Comparison of ENCODE assay signal across 8 cellular contexts in the genomic region with DNA sequence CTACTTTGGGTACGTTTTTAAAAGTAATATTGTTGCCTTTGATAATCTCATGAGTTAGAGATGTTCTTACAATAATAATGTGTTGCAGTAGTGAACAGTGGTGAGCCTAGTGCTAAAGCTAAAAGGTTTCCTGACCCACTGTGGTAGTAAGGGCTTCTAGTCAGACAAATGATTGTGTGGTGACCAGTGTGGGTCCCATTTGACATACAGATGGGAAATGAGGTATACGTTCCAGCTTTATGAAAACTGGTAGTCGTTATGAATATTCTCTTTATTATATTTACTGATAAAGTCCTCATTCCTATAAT. TPM values are rescaled to one million over a fixed set of nuclear protein-coding genes. Genes with fewer than 3 reads are reported as not detected.
DNase-seq lines count a peak whose midpoint lies in the region; ATAC-seq and TF ChIP-seq lines count a peak whose summit lies in the region.

No MANE protein-coding gene starts in this region.

- H3K4me1 ChIP-seq in neutrophil (ENCODE audit: control insufficient read depth in 1 of 2, insufficient read depth in 1 of 2, low read depth in 1 of 2, low read length in 1 of 2): peaks cover 29 to 38% of the 10 kb centered on the region in 2 experiments

- no peak for ATAC-seq in omental fat pad (ENCODE audit: low FRiP score)
- ATAC-seq in sciatic nerve: no peak

- peak overlapping the region; percentile 95 for H3K4me3 ChIP-seq in GM08714 (ENCODE audit: low read length)
- H3K4me3 ChIP-seq in neutrophil (ENCODE audit: low read depth in 1 of 2, low read length in 1 of 2): peak overlapping the region; percentile 88 to 98

- H3K27me3 ChIP-seq in neutrophil: no peaks in the 10 kb centered on the region

- intact Hi-C loops in sciatic nerve (cut with DNase I): no loop called here

- no peaks in the 10 kb centered on the region for H3K9me3 ChIP-seq in neutrophil

- DNase-seq in NCI-H748 (lab: John Stamatoyannopoulos, UW; ENCODE audit: unreplicated experiment) (peak; percentile 49), dermis blood vessel endothelial cell (peak; percentile 30), omental fat pad (ENCODE audit: low spot score) (no peak), NCI-H524 treated with DMSO at 0.1 percent for 48 hours (lab: John Stamatoyannopoulos, UW) (no peak), sciatic nerve (ENCODE audit: low spot score) (no peak), GOT3 (lab: John Stamatoyannopoulos, UW) (no peak)

- TF ChIP-seq CTCF in neutrophil (IDR thresholded peaks at IDR 0.05) (no peak), omental fat pad (IDR thresholded peaks at IDR 0.05) (no peak)

- H3K27ac ChIP-seq in neutrophil: peak overlapping the region; percentile 97

- no peaks in the 10 kb centered on the region for H3K36me3 ChIP-seq in neutrophil

RNA-seq across cellular contexts. Expression of a gene that starts 1.8 kb away (rescaled TPM):
- total RNA-seq in dermis blood vessel endothelial cell (11.4 and 12.8 TPM in 2 replicates), omental fat pad (10 to 100 TPM in 1 of 4 donors, 1 to 10 TPM in 3; 7.0 to 11.3 (median 8.6) TPM), sciatic nerve (24.7 TPM)

Comparison
In these comparisons a context has a peak if more than half of its experiments do, and no peak if none do; other contexts are left out.
1. DNase-seq: peak in NCI-H748 (single experiment) and dermis blood vessel endothelial cell (single experiment); none in omental fat pad (single experiment), NCI-H524 treated with DMSO at 0.1 percent for 48 hours (single experiment), sciatic nerve (single experiment) and GOT3 (single experiment).